Comparison of ENCODE assay signal across 8 cellular contexts in the genomic region with DNA sequence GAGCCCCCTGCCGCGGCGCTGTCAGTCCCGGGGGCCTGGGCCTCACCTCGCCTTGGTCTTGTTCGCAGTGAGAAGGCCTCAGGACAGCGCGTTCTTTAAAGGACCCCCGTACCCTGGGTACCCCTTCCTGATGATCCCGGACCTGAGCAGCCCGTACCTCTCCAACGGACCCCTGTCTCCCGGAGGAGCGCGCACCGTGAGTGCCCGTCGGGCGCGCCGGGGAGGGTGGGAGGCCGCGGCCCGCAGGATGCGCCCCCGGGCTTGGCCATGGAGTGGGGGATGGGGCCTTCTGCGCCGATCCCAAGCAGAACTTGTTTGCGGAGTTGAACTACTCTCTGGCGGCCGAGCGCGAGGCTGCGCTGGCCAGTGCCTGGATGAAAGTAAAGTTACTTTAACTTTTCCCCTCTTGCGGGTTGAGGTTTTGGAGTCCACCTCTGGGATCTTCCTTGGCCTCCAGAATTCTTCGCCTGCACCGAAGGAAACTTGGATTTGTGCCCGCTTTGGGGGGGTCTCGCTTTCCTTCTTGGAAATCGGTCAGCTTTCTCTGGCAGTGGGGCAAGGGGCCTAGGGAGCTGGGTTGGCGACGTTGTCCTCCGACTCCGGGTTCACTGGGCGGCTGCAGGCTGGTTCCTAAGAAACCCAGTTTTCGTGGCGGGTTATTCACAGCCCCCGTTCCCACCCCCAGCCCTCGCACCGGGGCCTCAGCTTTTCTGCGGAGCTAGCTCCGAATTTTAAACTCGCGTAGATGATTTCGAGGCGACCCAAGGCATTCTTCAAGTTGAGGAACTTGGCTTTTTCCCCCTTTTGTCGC. TPM values are rescaled to one million over a fixed set of nuclear protein-coding genes. Genes with fewer than 3 reads are reported as not detected.
DNase-seq lines count a peak whose midpoint lies in the region; ATAC-seq and TF ChIP-seq lines count a peak whose summit lies in the region.

No MANE protein-coding gene starts in this region.

- no peaks in the 10 kb centered on the region for H3K36me3 ChIP-seq in mammary epithelial cell (ENCODE audit: insufficient read depth, low read length)
- H3K36me3 ChIP-seq in kidney epithelial cell (ENCODE audit: control insufficient read depth, insufficient read depth, low read length), result no peaks in the 10 kb centered on the region
- no peaks in the 10 kb centered on the region for H3K36me3 ChIP-seq in stomach

- peak overlapping the region; percentile 98 for H3K4me2 ChIP-seq in mammary epithelial cell (ENCODE audit: insufficient read depth, low read depth, low read length)

- TF ChIP-seq CTCF in mammary epithelial cell (conservative IDR thresholded peaks at IDR 0.05 in 1 of 2, IDR thresholded peaks at IDR 0.05 in 1 of 2; ENCODE audit: extremely low read depth in 1 of 2, insufficient read depth in 1 of 2, low read depth in 1 of 2, low read length in 2 of 2), result no peak
- TF ChIP-seq CTCF in kidney epithelial cell (IDR thresholded peaks at IDR 0.05; ENCODE audit: insufficient read depth, low read length, poor library complexity, severe bottlenecking), result no peak
- TF ChIP-seq CTCF in stomach (IDR thresholded peaks at IDR 0.05), result no peak

- peaks cover 50% of the 10 kb centered on the region for H3K79me2 ChIP-seq in mammary epithelial cell (ENCODE audit: insufficient read depth, low read length)

- peak; percentile 34 for DNase-seq in NCI-H82 (lab: John Stamatoyannopoulos, UW)
- DNase-seq in NCI-H82 treated with DMSO at 0.1 percent for 48 hours (lab: John Stamatoyannopoulos, UW; ENCODE audit: unreplicated experiment), result no peak
- DNase-seq in mammary epithelial cell, result peak; percentile 27
- no peak for DNase-seq in kidney epithelial cell (ENCODE audit: low read depth)
- DNase-seq in stomach, result no peak
- DNase-seq in NCI-H2029 (lab: John Stamatoyannopoulos, UW), result no peak

- CTCF ChIA-PET in mammary epithelial cell (lab: Charles Lee; ENCODE audit: low non-redundant PET), result no interaction called here

- in situ Hi-C loops in mammary epithelial cell (cut with MboI; ENCODE audit: low sequenced_read_pairs in 2 of 2), result loop anchor here (5.0 to 10.0 kb wide), 2 partner anchors 143 to 150 kb away; no protein-coding TSS in a partner anchor

- intact Hi-C loops in mammary epithelial cell (cut with micrococcal nuclease), result loop anchor here (5.0 to 10.0 kb wide), 3 partner anchors 207 to 418 kb away; partner anchors contain the start of genes CAPG and SH2D6
- intact Hi-C loops in stomach (cut with DNase I; ENCODE audit: low total_unique reads), result loop anchor here (5.0 kb wide), 1 partner anchor 163 kb away; no protein-coding TSS in a partner anchor

- H3K4me1 ChIP-seq in mammary epithelial cell (ENCODE audit: insufficient read depth, low read length) (peaks cover 18% of the 10 kb centered on the region), stomach (peaks cover 10 to 70% (median 43%) of the 10 kb centered on the region in 4 donors)

- peak overlapping the region; percentile 95 for H2AFZ ChIP-seq in mammary epithelial cell (ENCODE audit: low read depth, low read length)

- H3K27me3 ChIP-seq in mammary epithelial cell (ENCODE audit: insufficient read depth, low read length) (no peaks in the 10 kb centered on the region), kidney epithelial cell (ENCODE audit: control insufficient read depth, insufficient read depth, low read length) (peaks cover 9% of the 10 kb centered on the region), stomach (peaks cover 0 to 40% (median 34%) of the 10 kb centered on the region in 3 donors)

- 27% methylated on average over 12 of the region's 57 CpGs for WGBS in mammary epithelial cell (ENCODE audit: low coverage, missing lambda C conversion rate)
- 6 to 22% (median 8%) methylated on average over 37 to 57 of the region's 57 CpGs for WGBS in stomach, 5 donors

- no TSS peak for BruUV-seq in mammary epithelial cell (replicated peaks; lab: Mats Ljungman, UMichigan)

- no peak for ATAC-seq in HG02798 (IDR thresholded peaks at IDR 0.05; ENCODE audit: poor library complexity, unreplicated experiment)
- ATAC-seq in GM21360 (IDR thresholded peaks at IDR 0.05; ENCODE audit: unreplicated experiment), result no peak

- no peaks in the 10 kb centered on the region for H3K9me3 ChIP-seq in mammary epithelial cell (replicated peaks; ENCODE audit: insufficient read depth, low read length)
- no peaks in the 10 kb centered on the region for H3K9me3 ChIP-seq in stomach

- H3K27ac ChIP-seq in mammary epithelial cell (ENCODE audit: insufficient read depth, low read depth, low read length) (peak overlapping the region; percentile 67), stomach (peak overlapping the region; percentile 4 to 85 (median 73))

- no peak for TF ChIP-seq POLR2A in stomach (IDR thresholded peaks at IDR 0.05)

- TF ChIP-seq EP300 in stomach (IDR thresholded peaks at IDR 0.05), result no peak

- dilution Hi-C loops in mammary epithelial cell (cut with HindIII; ENCODE audit: low sequenced_read_pairs), result no loop called here

- peak overlapping the region; percentile 89 to 98 (median 97) for H3K4me3 ChIP-seq in mammary epithelial cell (replicated peaks in 1 of 3; ENCODE audit: insufficient read depth in 1 of 3, low read depth in 2 of 3, low read length in 3 of 3)
- H3K4me3 ChIP-seq in kidney epithelial cell (ENCODE audit: low read depth, low read length), result peak overlapping the region; percentile 81
- H3K4me3 ChIP-seq in stomach, result peak overlapping the region; percentile 48 to 86 (median 74)

- peak overlapping the region; percentile 74 for H3K9ac ChIP-seq in mammary epithelial cell (ENCODE audit: insufficient read depth, low read length)

- H4K20me1 ChIP-seq in mammary epithelial cell (ENCODE audit: insufficient read depth, low read length), result no peaks in the 10 kb centered on the region

RNA-seq across cellular contexts. Expression of gene TCF7L1, which starts 1.3 kb away (rescaled TPM):
- total RNA-seq in mammary epithelial cell, result 10 to 100 TPM in 1 of 2 donors, 1 to 10 TPM in 1; 6.3 to 26.4 TPM
- 3.1 TPM for polyA plus RNA-seq in mammary epithelial cell
- polyA minus RNA-seq in mammary epithelial cell, result 7.4 TPM
- total RNA-seq in kidney epithelial cell, result 2.6 and 4.3 TPM in 2 replicates
- total RNA-seq in stomach, result 1 to 10 TPM in 3 of 5 donors, under 1 TPM in 1, not detected in 1; 0.45 to 8.3 (median 4.1) TPM
- polyA plus RNA-seq in stomach, result 1 to 10 TPM; 4.3 to 5.6 (median 4.9) TPM

Comparison
In these comparisons a context has a peak if more than half of its experiments do, and no peak if none do; other contexts are left out.
1. DNase-seq: peak in NCI-H82 (single experiment) and mammary epithelial cell (single experiment); none in NCI-H82 treated with DMSO at 0.1 percent for 48 hours (single experiment), kidney epithelial cell (single experiment), stomach (single experiment) and NCI-H2029 (single experiment).
2. Peak in every context shown above with its lines, with median percentiles within 50 percentile points of each other: H3K4me3 ChIP-seq.